In genomic region chr2:54468643-54469042, GRCh38 we compare ENCODE assay signal across 2 cellular contexts.
TF ChIP-seq lines count a peak whose summit lies in the region.

No MANE protein-coding gene starts in this region.

TF ChIP-seq in IMR-90, 13 proteins besides CTCF, POLR2A, EP300 and RAD21:
- TF ChIP-seq SMC3 (IDR thresholded peaks at IDR 0.05; ENCODE audit: low read depth, low read length) (no peak), MAFK (IDR thresholded peaks at IDR 0.05; ENCODE audit: low read depth, low read length) (no peak), BHLHE40 (IDR thresholded peaks at IDR 0.05; ENCODE audit: low read depth, low read length) (no peak), CEBPB (IDR thresholded peaks at IDR 0.05; ENCODE audit: low read depth, low read length) (no peak), ELK1 (IDR thresholded peaks at IDR 0.05; ENCODE audit: borderline replicate concordance, low read depth, low read length) (no peak)
TF ChIP-seq in IMR-90: peak in this region for 0.

TF ChIP-seq in GM12878, 131 proteins besides CTCF, POLR2A, EP300 and RAD21:
- TF ChIP-seq SMARCA5 (IDR thresholded peaks at IDR 0.05) (no peak), MEF2B (IDR thresholded peaks at IDR 0.05; ENCODE audit: partially characterized antibody, poor library complexity, severe bottlenecking) (peak; percentile 79)
